Comparison of ENCODE assay signal across 9 cellular contexts in the genomic region with DNA sequence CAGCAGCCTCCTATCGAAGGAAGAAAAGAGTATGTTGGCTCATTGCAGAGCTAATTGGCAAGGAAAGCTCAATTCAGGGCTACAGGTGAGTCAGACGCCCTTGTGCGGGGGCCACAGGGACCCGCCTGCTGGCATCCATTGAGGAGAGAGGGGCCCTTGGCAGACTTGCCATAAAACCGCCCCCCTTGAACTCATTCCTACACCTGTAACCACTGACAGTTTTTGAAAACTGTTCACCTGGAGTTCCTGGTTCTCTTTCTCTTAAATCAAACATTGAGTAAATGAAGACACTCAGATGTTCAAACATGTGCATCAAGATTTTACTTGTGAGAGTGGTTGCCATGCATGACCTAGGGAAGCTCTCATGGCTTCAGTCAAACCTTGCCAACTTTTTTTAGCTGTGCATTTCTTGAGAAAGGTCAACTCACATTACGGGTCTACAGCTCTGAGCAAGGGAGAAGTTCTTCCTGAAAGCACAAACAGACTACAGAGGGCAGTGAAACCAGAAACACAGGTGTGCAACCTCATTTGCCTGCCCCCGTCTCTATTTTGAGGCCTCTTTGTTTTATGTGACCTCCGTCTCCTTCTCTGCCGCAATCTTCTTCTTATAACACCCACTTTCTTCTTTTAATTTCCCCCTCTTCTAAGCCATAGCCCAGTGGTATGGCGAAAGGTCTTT.
DNase-seq lines count a peak whose midpoint lies in the region; ATAC-seq and TF ChIP-seq lines count a peak whose summit lies in the region.
"Had no signal": no experiment of that assay in that cellular context is flagged by ENCODE, and none has a peak within 500 bp of the region (broad histone marks: within the 10 kb centered on the region; RNA-seq: fewer than 3 reads in every experiment).

No MANE protein-coding gene starts in this region.

- CTCF ChIA-PET in Caco-2 (lab: Charles Lee) = no interaction called here

- H3K27ac Mint-ChIP-seq in Caco-2 (ENCODE audit: unreplicated experiment) = no peak overlapping the region

- H3K36me3 ChIP-seq in lower lobe of right lung = peaks cover 7% of the 10 kb centered on the region
- no peaks in the 10 kb centered on the region for H3K36me3 ChIP-seq in Caco-2 (ENCODE audit: control insufficient read depth, insufficient read depth, low read length)
- H3K36me3 ChIP-seq in ascending aorta = no peaks in the 10 kb centered on the region

- H3K4me1 ChIP-seq in lower lobe of right lung (peaks cover 35% of the 10 kb centered on the region), Caco-2 (no peaks in the 10 kb centered on the region), ascending aorta (peaks cover 4 to 6% of the 10 kb centered on the region in 2 donors)

- H3K27me3 Mint-ChIP-seq in Caco-2 (ENCODE audit: insufficient read depth, unreplicated experiment) = no peaks in the 10 kb centered on the region

- peak; percentile 78 for ATAC-seq in GM18517 (IDR thresholded peaks at IDR 0.05; ENCODE audit: unreplicated experiment)
- ATAC-seq in GM21619 (IDR thresholded peaks at IDR 0.05; ENCODE audit: unreplicated experiment) = peak; percentile 69
- ATAC-seq in lower lobe of right lung = no peak

- TF ChIP-seq CTCF in lower lobe of right lung (IDR thresholded peaks at IDR 0.05) (no peak), Caco-2 (IDR thresholded peaks at IDR 0.05; ENCODE audit: insufficient read depth in 1 of 2, low read depth in 1 of 2, low read length in 1 of 2, severe bottlenecking in 1 of 2, unreplicated experiment in 1 of 2) (no peak), ascending aorta (IDR thresholded peaks at IDR 0.05) (no peak)

- intact Hi-C loops in lower lobe of right lung (cut with DNase I) = no loop called here
- intact Hi-C loops in Caco-2 (cut with micrococcal nuclease; ENCODE audit: unreplicated experiment) = no loop called here
- intact Hi-C loops in ascending aorta (cut with DNase I) = no loop called here

- peaks cover 27% of the 10 kb centered on the region for H3K9me3 Mint-ChIP-seq in Caco-2 (ENCODE audit: unreplicated experiment)

- peak overlapping the region; percentile 32 for H3K27ac ChIP-seq in lower lobe of right lung
- H3K27ac ChIP-seq in substantia nigra (ENCODE audit: low read depth, low read length, poor library complexity, severe bottlenecking) = no peak overlapping the region
- no peak overlapping the region for H3K27ac ChIP-seq in ascending aorta

- no peak overlapping the region for H3K4me3 Mint-ChIP-seq in Caco-2 (ENCODE audit: unreplicated experiment)

- TF ChIP-seq EP300 in Ishikawa (IDR thresholded peaks at IDR 0.05; ENCODE audit: borderline replicate concordance) = 0 out of 2 replicates have a peak, but pooled peaks have one; percentile 28

- no peaks in the 10 kb centered on the region for H3K4me1 Mint-ChIP-seq in Caco-2 (ENCODE audit: low read depth, unreplicated experiment)

- no peaks in the 10 kb centered on the region for H3K27me3 ChIP-seq in lower lobe of right lung (ENCODE audit: low read depth)
- peaks cover 1% of the 10 kb centered on the region; the same call in 1 of the 2 replicates for H3K27me3 ChIP-seq in Caco-2 (replicated peaks; ENCODE audit: control insufficient read depth, insufficient read depth, low read length)
- no peaks in the 10 kb centered on the region for H3K27me3 ChIP-seq in ascending aorta

- no peak for TF ChIP-seq RAD21 in Ishikawa (IDR thresholded peaks at IDR 0.05; ENCODE audit: low read depth)

- H3K36me3 Mint-ChIP-seq in Caco-2 (ENCODE audit: insufficient read depth, unreplicated experiment) = no peaks in the 10 kb centered on the region

- no peak overlapping the region for H3K4me3 ChIP-seq in lower lobe of right lung
- H3K4me3 ChIP-seq in Caco-2 (ENCODE audit: low read depth, low read length) = no peak overlapping the region
- H3K4me3 ChIP-seq in ascending aorta = no peak overlapping the region

- DNase-seq in lower lobe of right lung (no peak), substantia nigra (lab: John Stamatoyannopoulos, UW) (no peak), Caco-2 (no peak), Kasumi-1 (lab: John Stamatoyannopoulos, UW) (no peak), ascending aorta (ENCODE audit: low spot score in 2 of 2) (no peak)
- DNase-seq: NCI-H510A had no signal

- no TSS peak for BruUV-seq in Caco-2 (replicated peaks; lab: Mats Ljungman, UMichigan)

- POLR2A ChIA-PET in Caco-2 (lab: Charles Lee) = no interaction called here

- H3K9me3 ChIP-seq in lower lobe of right lung = no peaks in the 10 kb centered on the region
- no peaks in the 10 kb centered on the region for H3K9me3 ChIP-seq in Caco-2
- no peaks in the 10 kb centered on the region for H3K9me3 ChIP-seq in ascending aorta

TF ChIP-seq in Ishikawa, 13 proteins besides CTCF, POLR2A, EP300 and RAD21:
- 0 out of 2 replicates have a peak, but pooled peaks have one; percentile 39 for TF ChIP-seq ZBTB7A (IDR thresholded peaks at IDR 0.05; ENCODE audit: low read depth)
- TF ChIP-seq EGR1 (IDR thresholded peaks at IDR 0.05) = no peak
- peak; percentile 61; the same call in 1 of the 2 replicates for TF ChIP-seq TCF12 (IDR thresholded peaks at IDR 0.05; ENCODE audit: low read depth)
- TF ChIP-seq NFIC (IDR thresholded peaks at IDR 0.05) = peak; percentile 64

Comparison
In these comparisons a context has a peak if more than half of its experiments do, and no peak if none do; other contexts are left out.
1. ATAC-seq: peak in GM18517 (single experiment) and GM21619 (single experiment); none in lower lobe of right lung (0 of 2).